Comparison of ENCODE assay signal across 15 cellular contexts in genomic region chr9:74848150-74848525, GRCh38. TPM values are rescaled to one million over a fixed set of nuclear protein-coding genes. Genes with fewer than 3 reads are reported as not detected.
"Had no signal": no experiment of that assay in that cellular context is flagged by ENCODE, and none has a peak within 500 bp of the region (broad histone marks: within the 10 kb centered on the region; RNA-seq: fewer than 3 reads in every experiment).

No MANE protein-coding gene starts in this region.

- ATAC-seq: body of pancreas; heart right ventricle; naive thymus-derived CD4-positive, alpha-beta T cell; stimulated activated naive B cell treated with anti-CD40 and anti-IgM and Interleukin-4, amounts not matched to agents 10 μg/mL and 1 μg/mL and 100 μg/mL, for 72 hours had no signal

- DNase-seq: activated B cell treated with CpG ODN at 0.5 μM for 24 hours; activated naive CD4-positive, alpha-beta T cell treated with Interleukin-2 at 50 U/mL for 16 hours; activated T-cell treated with anti-CD3 and anti-CD28 coated beads for 4 hours; activated T-cell treated with anti-CD3 and anti-CD28 coated beads, Interleukin-2, amount 50 U/mL, for 72 hours; aorta; body of pancreas; endodermal cell; esophagus squamous epithelium; foreskin melanocyte; heart right ventricle; mammary epithelial cell; naive thymus-derived CD4-positive, alpha-beta T cell; stimulated activated CD4-positive, alpha-beta T cell treated with anti-CD3 and anti-CD28 coated beads, Interleukin-15, amount 100 ng/mL, for 24 hours; stimulated activated CD4-positive, alpha-beta T cell treated with anti-CD3 and anti-CD28 coated beads, Interleukin-2, amount 100 ng/mL, for 24 hours; stimulated activated naive B cell treated with anti-CD40 and anti-IgM and Interleukin-4, amounts not matched to agents 10 μg/mL and 1 μg/mL and 100 μg/mL, for 72 hours had no signal

RNA-seq across cellular contexts. Expression of gene TRPM6, which starts 39.6 kb away (rescaled TPM):
- total RNA-seq: activated B cell treated with CpG ODN at 0.5 μM for 24 hours had no signal
